In genomic region chr10:110224992-110225391, GRCh38 we compare ENCODE assay signal across 1 cellular context.
TF ChIP-seq lines count a peak whose summit lies in the region.

No MANE protein-coding gene starts in this region.

TF ChIP-seq in IMR-90, 13 proteins besides CTCF, POLR2A, EP300 and RAD21 (continued from another document):
- no peak for TF ChIP-seq CHD1 (IDR thresholded peaks at IDR 0.05; ENCODE audit: low read depth, low read length)
- TF ChIP-seq RFX5 (IDR thresholded peaks at IDR 0.05; ENCODE audit: low read depth, low read length): no peak
- no peak for TF ChIP-seq MAZ (IDR thresholded peaks at IDR 0.05; ENCODE audit: borderline replicate concordance, low read depth, low read length)
- no peak for TF ChIP-seq MAFK (IDR thresholded peaks at IDR 0.05; ENCODE audit: low read depth, low read length)
